22 cellular contexts compared by ENCODE assay signal in genomic region chr11:12436266-12436665, GRCh38.
"Had no signal": no experiment of that assay in that cellular context is flagged by ENCODE, and none has a peak within 500 bp of the region (broad histone marks: within the 10 kb centered on the region; RNA-seq: fewer than 3 reads in every experiment).

No MANE protein-coding gene starts in this region.

- H3K36me3 ChIP-seq: left lung, neural progenitor cell, prostate gland, spleen, tibial nerve had no signal

- FAIRE-seq: astrocyte, bronchial epithelial cell, keratinocyte had no signal

- ATAC-seq: effector memory CD8-positive, alpha-beta T cell; left lung; sciatic nerve; stimulated activated naive B cell treated with anti-CD40 and anti-IgM and Interleukin-4, amounts not matched to agents 10 μg/mL and 1 μg/mL and 100 μg/mL, for 72 hours had no signal

- H3K9ac ChIP-seq: neural progenitor cell had no signal

- H3K4me2 ChIP-seq: neural progenitor cell had no signal

- H3K9me3 ChIP-seq: left lung, prostate gland, spleen, tibial nerve had no signal

- H3K27me3 ChIP-seq: left lung, neural progenitor cell, spleen, tibial nerve had no signal

- H2AFZ ChIP-seq: neural progenitor cell had no signal

- DNase-seq: activated CD4-positive, alpha-beta T cell treated with anti-CD3 and anti-CD28 coated beads, Interleukin-2, amount 50 U/mL, for 1 hour; activated CD4-positive, CD25-positive, alpha-beta regulatory T cell treated with anti-CD3 and anti-CD28 coated beads, Interleukin-2, amount 50 U/mL, for 72 hours; activated CD8-positive, alpha-beta memory T cell treated with anti-CD3 and anti-CD28 coated beads, Interleukin-2, amount 50 U/mL, for 4 hours; activated effector memory CD4-positive, alpha-beta T cell treated with anti-CD3 and anti-CD28 coated beads, Interleukin-2, amount 50 U/mL, for 16 hours; activated naive CD4-positive, alpha-beta T cell treated with anti-CD3 and anti-CD28 coated beads, Interleukin-2, amount 50 U/mL, for 16 hours; activated T-cell treated with anti-CD3 and anti-CD28 coated beads, Interleukin-2, amount 50 U/mL, for 48 hours; effector memory CD8-positive, alpha-beta T cell; foreskin fibroblast; glutamatergic neuron; left lung; naive B cell; spleen; stimulated activated CD4-positive, alpha-beta T cell treated with anti-CD3 and anti-CD28 coated beads, Interleukin-4, amount 100 ng/mL, for 4 hours; stimulated activated naive B cell treated with anti-CD40 and anti-IgM and Interleukin-4, amounts not matched to agents 10 μg/mL and 1 μg/mL and 100 μg/mL, for 72 hours had no signal

- H3K27ac ChIP-seq: left lung, neural progenitor cell, VCaP had no signal

- H3K4me1 ChIP-seq: prostate gland had no signal

- H3K4me3 ChIP-seq: left lung, neural progenitor cell, prostate gland, spleen, tibial nerve had no signal
